ENCODE assay signal across 18 cellular contexts in the genomic region with DNA sequence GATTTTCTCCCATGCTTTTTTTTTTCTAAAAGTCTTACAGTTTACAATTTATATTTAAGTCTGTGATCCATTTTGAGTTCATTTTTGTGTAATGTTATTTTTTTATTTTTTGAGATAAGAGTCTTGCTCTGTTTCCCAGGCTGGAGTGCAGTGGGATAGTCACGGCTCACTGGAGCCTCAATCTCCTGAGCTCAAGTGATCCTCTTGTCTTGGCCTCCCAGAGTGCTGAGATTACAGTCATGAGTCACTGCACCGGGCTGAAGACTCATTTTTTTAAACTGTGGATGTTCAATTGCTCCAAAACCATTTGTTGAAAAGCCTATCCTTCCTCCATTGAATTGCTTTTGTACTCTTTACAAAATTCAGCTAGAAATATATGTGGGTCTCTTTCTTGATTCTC.
"Had no signal": no experiment of that assay in that cellular context is flagged by ENCODE, and none has a peak within 500 bp of the region (broad histone marks: within the 10 kb centered on the region; RNA-seq: fewer than 3 reads in every experiment).

No MANE protein-coding gene starts in this region.

- H3K27me3 ChIP-seq: adrenal gland, gastrocnemius medialis, tibial artery had no signal

- FAIRE-seq: astrocyte, islet of Langerhans, TTC549 had no signal

- H3K9me3 ChIP-seq: adrenal gland, gastrocnemius medialis, tibial artery had no signal

- H3K36me3 ChIP-seq: adrenal gland, gastrocnemius medialis had no signal

- DNase-seq: activated CD4-positive, alpha-beta T cell treated with anti-CD3 and anti-CD28 coated beads for 1 hour; activated CD8-positive, alpha-beta memory T cell treated with anti-CD3 and anti-CD28 coated beads, Interleukin-2, amount 50 U/mL, for 48 hours; activated naive CD4-positive, alpha-beta T cell; activated T-cell treated with anti-CD3 and anti-CD28 coated beads, Interleukin-2, amount 50 U/mL, for 4 hours; adrenal gland; effector memory CD4-positive, alpha-beta T cell; gastrocnemius medialis; head of caudate nucleus; hypothalamus; left cardiac atrium; stimulated activated CD4-positive, alpha-beta T cell treated with anti-CD3 and anti-CD28 coated beads, Interleukin-4, amount 100 ng/mL, for 1 hour; stimulated activated naive CD4-positive, alpha-beta T cell; tibial artery had no signal

- ATAC-seq: activated T-cell treated with anti-CD3 and anti-CD28 coated beads, Interleukin-2, amount 50 U/mL, for 4 hours; esophagus mucosa; gastrocnemius medialis; left cardiac atrium; natural killer cell treated with Interleukin-12 subunit alpha and Interleukin-12 subunit beta and Interleukin-15 and Interleukin-18, amount 100 ng/mL, for 72 hours had no signal

- H3K4me1 ChIP-seq: adrenal gland, gastrocnemius medialis, tibial artery had no signal

- H3K4me3 ChIP-seq: adrenal gland, gastrocnemius medialis, tibial artery had no signal

- H3K27ac ChIP-seq: adrenal gland, gastrocnemius medialis, tibial artery had no signal
